Comparison of ENCODE assay signal across 1 cellular context in genomic region chr10:111076682-111077661, GRCh38.
TF ChIP-seq lines count a peak whose summit lies in the region.

Gene ADRA2A, plus strand, starts transcription at chr10:111077029. Its CDS starts 968 bp downstream, at chr10:111077997.

TF ChIP-seq in GM23338, 12 proteins besides CTCF, POLR2A, EP300 and RAD21 (continued from another document):
- TF ChIP-seq, protein P1, sequence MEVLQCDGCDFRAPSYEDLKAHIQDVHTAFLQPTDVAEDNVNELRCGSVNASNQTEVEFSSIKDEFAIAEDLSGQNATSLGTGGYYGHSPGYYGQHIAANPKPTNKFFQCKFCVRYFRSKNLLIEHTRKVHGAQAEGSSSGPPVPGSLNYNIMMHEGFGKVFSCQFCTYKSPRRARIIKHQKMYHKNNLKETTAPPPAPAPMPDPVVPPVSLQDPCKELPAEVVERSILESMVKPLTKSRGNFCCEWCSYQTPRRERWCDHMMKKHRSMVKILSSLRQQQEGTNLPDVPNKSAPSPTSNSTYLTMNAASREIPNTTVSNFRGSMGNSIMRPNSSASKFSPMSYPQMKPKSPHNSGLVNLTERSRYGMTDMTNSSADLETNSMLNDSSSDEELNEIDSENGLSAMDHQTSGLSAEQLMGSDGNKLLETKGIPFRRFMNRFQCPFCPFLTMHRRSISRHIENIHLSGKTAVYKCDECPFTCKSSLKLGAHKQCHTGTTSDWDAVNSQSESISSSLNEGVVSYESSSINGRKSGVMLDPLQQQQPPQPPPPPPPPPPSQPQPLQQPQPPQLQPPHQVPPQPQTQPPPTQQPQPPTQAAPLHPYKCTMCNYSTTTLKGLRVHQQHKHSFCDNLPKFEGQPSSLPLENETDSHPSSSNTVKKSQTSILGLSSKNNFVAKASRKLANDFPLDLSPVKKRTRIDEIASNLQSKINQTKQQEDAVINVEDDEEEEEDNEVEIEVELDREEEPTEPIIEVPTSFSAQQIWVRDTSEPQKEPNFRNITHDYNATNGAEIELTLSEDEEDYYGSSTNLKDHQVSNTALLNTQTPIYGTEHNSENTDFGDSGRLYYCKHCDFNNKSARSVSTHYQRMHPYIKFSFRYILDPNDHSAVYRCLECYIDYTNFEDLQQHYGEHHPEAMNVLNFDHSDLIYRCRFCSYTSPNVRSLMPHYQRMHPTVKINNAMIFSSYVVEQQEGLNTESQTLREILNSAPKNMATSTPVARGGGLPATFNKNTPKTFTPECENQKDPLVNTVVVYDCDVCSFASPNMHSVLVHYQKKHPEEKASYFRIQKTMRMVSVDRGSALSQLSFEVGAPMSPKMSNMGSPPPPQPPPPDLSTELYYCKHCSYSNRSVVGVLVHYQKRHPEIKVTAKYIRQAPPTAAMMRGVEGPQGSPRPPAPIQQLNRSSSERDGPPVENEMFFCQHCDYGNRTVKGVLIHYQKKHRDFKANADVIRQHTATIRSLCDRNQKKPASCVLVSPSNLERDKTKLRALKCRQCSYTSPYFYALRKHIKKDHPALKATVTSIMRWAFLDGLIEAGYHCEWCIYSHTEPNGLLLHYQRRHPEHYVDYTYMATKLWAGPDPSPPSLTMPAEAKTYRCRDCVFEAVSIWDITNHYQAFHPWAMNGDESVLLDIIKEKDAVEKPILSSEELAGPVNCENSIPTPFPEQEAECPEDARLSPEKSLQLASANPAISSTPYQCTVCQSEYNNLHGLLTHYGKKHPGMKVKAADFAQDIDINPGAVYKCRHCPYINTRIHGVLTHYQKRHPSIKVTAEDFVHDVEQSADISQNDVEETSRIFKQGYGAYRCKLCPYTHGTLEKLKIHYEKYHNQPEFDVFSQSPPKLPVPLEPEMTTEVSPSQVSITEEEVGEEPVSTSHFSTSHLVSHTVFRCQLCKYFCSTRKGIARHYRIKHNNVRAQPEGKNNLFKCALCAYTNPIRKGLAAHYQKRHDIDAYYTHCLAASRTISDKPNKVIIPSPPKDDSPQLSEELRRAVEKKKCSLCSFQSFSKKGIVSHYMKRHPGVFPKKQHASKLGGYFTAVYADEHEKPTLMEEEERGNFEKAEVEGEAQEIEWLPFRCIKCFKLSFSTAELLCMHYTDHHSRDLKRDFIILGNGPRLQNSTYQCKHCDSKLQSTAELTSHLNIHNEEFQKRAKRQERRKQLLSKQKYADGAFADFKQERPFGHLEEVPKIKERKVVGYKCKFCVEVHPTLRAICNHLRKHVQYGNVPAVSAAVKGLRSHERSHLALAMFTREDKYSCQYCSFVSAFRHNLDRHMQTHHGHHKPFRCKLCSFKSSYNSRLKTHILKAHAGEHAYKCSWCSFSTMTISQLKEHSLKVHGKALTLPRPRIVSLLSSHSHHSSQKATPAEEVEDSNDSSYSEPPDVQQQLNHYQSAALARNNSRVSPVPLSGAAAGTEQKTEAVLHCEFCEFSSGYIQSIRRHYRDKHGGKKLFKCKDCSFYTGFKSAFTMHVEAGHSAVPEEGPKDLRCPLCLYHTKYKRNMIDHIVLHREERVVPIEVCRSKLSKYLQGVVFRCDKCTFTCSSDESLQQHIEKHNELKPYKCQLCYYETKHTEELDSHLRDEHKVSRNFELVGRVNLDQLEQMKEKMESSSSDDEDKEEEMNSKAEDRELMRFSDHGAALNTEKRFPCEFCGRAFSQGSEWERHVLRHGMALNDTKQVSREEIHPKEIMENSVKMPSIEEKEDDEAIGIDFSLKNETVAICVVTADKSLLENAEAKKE (CRISPR knock-in tag; IDR thresholded peaks at IDR 0.05) = no peak
- TF ChIP-seq POLR2AphosphoS5 (IDR thresholded peaks at IDR 0.05; ENCODE audit: low read depth) (no peak), NANOG (IDR thresholded peaks at IDR 0.05; ENCODE audit: borderline replicate concordance) (no peak), EZH2phosphoT487 (IDR thresholded peaks at IDR 0.05; ENCODE audit: unreplicated experiment) (no peak), CREB1 (CRISPR knock-in tag; IDR thresholded peaks at IDR 0.05; ENCODE audit: low read depth) (peak; percentile 58; the same call in 1 of the 2 replicates)
